8 cellular contexts compared by ENCODE assay signal in the genomic region with DNA sequence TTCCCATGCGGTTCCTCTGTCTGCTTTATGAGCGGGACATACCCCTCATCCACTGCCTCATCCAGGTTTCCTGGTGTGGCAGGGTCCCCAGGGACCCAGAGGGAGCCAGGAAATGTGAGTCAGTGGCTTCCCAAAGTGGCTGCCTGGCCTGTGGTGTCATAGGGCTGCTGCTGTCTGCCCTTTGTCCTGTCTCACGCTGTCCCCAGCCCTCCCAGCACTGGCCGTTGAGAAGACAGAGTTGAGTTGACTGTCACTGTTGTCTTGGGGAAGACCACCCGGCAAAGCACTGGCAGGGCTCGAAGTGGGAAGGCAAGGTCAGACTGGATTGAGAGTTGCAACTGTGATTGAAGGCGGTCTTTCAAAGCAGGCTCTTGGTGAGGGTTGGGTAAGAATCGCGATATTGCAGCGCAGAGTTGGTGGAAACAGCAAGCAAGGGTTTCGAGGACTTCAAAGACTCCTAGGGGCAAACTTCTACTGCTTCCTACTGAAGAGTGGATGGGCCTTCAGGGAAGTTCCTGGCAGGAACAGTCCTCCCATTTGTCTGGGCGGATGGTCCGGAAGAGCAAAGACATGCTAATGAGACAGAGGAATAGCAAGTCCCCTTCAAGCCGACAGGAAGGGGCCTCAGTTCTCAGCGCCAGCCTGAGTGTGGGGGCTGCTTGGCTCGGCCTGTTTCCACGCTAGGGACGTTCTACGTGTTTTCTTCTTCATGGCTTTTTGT. TPM values are rescaled to one million over a fixed set of nuclear protein-coding genes. Genes with fewer than 3 reads are reported as not detected.
A peak's percentile ranks its signal among the peaks of the same experiment; 100 is the strongest.
DNase-seq lines count a peak whose midpoint lies in the region; ATAC-seq, FAIRE-seq and TF ChIP-seq lines count a peak whose summit lies in the region.

No MANE protein-coding gene starts in this region.

- peak overlapping the region; percentile 62 to 79 for H3K9ac ChIP-seq in K562 (ENCODE audit: insufficient read depth in 1 of 2, low read depth in 2 of 2, low read length in 2 of 2)

- 79% methylated on average over 19 of the region's 19 CpGs for WGBS in K562 (ENCODE audit: insufficient coverage, low coverage, missing lambda C conversion rate)

- H3K4me1 ChIP-seq in HEK293 (ENCODE audit: control insufficient read depth, insufficient read depth, low read length), result peaks cover 26% of the 10 kb centered on the region
- H3K4me1 ChIP-seq in K562 (replicated peaks in 1 of 2; ENCODE audit: control insufficient read depth in 2 of 2, insufficient read depth in 2 of 2, low read length in 2 of 2), result peaks cover 28 to 31% of the 10 kb centered on the region in 2 experiments
- H3K4me1 ChIP-seq in naive thymus-derived CD4-positive, alpha-beta T cell (ENCODE audit: control insufficient read depth in 2 of 2, insufficient read depth in 2 of 2, low read length in 2 of 2), result no peaks in the 10 kb centered on the region

- H3K27ac ChIP-seq in HEK293 (ENCODE audit: extremely low read depth, low read depth, low read length) (peak overlapping the region; percentile 22; the same call in 1 of the 2 replicates), K562 (ENCODE audit: extremely low read depth, low read depth, low read length) (peak overlapping the region; percentile 74; the same call in 2 of the 3 replicates)
- H3K27ac ChIP-seq in naive thymus-derived CD4-positive, alpha-beta T cell (ENCODE audit: low read depth, low read length), result no peak overlapping the region

- BruUV-seq in K562 (replicated peaks; lab: Mats Ljungman, UMichigan), result no TSS peak

- H3K27me3 Mint-ChIP-seq in naive thymus-derived CD4-positive, alpha-beta T cell, result peaks cover 26 to 56% (median 29%) of the 10 kb centered on the region in 5 donors

- no peak for FAIRE-seq in K562 (lab: Jason Lieb, UNC)

- no peak overlapping the region for H3K27ac Mint-ChIP-seq in naive thymus-derived CD4-positive, alpha-beta T cell

- peak overlapping the region; percentile 80 for H2AFZ ChIP-seq in K562 (ENCODE audit: low read depth, low read length)

- no peaks in the 10 kb centered on the region for H3K9me3 Mint-ChIP-seq in naive thymus-derived CD4-positive, alpha-beta T cell

- H3K4me2 ChIP-seq in K562 (ENCODE audit: insufficient read depth, low read length), result peak overlapping the region; percentile 65

- no peaks in the 10 kb centered on the region for H3K4me1 Mint-ChIP-seq in naive thymus-derived CD4-positive, alpha-beta T cell

- H3K36me3 Mint-ChIP-seq in naive thymus-derived CD4-positive, alpha-beta T cell, result no peaks in the 10 kb centered on the region

- POLR2A ChIA-PET in HEK293 (lab: Yijun Ruan, JAX), result no interaction called here
- POLR2A ChIA-PET in K562 (lab: Yijun Ruan, JAX), result interaction anchor here (0.7 to 1.7 kb wide), 6 partner anchors 8 to 989 kb away, joined by 3 to 9 read pairs (median 4); no protein-coding TSS in a partner anchor
- POLR2A ChIA-PET in naive thymus-derived CD4-positive, alpha-beta T cell (lab: Charles Lee), result no interaction called here

- H3K79me2 ChIP-seq in K562 (ENCODE audit: control insufficient read depth, insufficient read depth, low read length), result peaks cover 31% of the 10 kb centered on the region

- no peak overlapping the region for H3K4me3 Mint-ChIP-seq in naive thymus-derived CD4-positive, alpha-beta T cell

- CTCF ChIA-PET in HEK293 (lab: Yijun Ruan, JAX) (interaction anchor here (0.9 kb wide), 1 partner anchor 130 kb away, joined by 3 read pairs; no protein-coding TSS in a partner anchor), K562 (lab: Yijun Ruan, JAX; ENCODE audit: low intra/inter-chr PET ratio) (no interaction called here)
- CTCF ChIA-PET in naive thymus-derived CD4-positive, alpha-beta T cell (lab: Charles Lee), result no interaction called here

- H3K9me1 ChIP-seq in K562 (ENCODE audit: control insufficient read depth, insufficient read depth, low read length), result no peaks in the 10 kb centered on the region

- TF ChIP-seq POLR2A in K562 (conservative IDR thresholded peaks at IDR 0.05), result no peak

- TF ChIP-seq EP300 in K562 (IDR thresholded peaks at IDR 0.05; ENCODE audit: low read length), result no peak

- in situ Hi-C loops in K562 (cut with MboI), result no loop called here

- DNase-seq in K562 (ENCODE audit: extremely low read depth in 1 of 4, low spot score in 3 of 4) (peak in 1 of 4 experiments; percentile 34), stromal cell of bone marrow (ENCODE audit: low read depth) (peak; percentile 43)
- no peak for DNase-seq in naive thymus-derived CD4-positive, alpha-beta T cell

- no peaks in the 10 kb centered on the region; the same call in 1 of the 2 replicates for H3K9me3 ChIP-seq in HEK293 (ENCODE audit: control insufficient read depth, insufficient read depth, low read depth, low read length)
- H3K9me3 ChIP-seq in K562 (replicated peaks; ENCODE audit: control insufficient read depth, insufficient read depth, low read depth, low read length), result no peaks in the 10 kb centered on the region
- H3K9me3 ChIP-seq in iPS-18c (ENCODE audit: control insufficient read depth, insufficient read depth, low read length), result no peaks in the 10 kb centered on the region
- H3K9me3 ChIP-seq in naive thymus-derived CD4-positive, alpha-beta T cell (ENCODE audit: control insufficient read depth in 2 of 3, low read length in 3 of 3), result no peaks in the 10 kb centered on the region

- H3K36me3 ChIP-seq in HEK293 (ENCODE audit: control insufficient read depth in 2 of 2, insufficient read depth in 1 of 2, low read length in 2 of 2) (no peaks in the 10 kb centered on the region), K562 (ENCODE audit: control insufficient read depth, insufficient read depth, low read length) (no peaks in the 10 kb centered on the region)
- no peaks in the 10 kb centered on the region for H3K36me3 ChIP-seq in naive thymus-derived CD4-positive, alpha-beta T cell (ENCODE audit: control insufficient read depth in 2 of 3, insufficient read depth in 3 of 3, low read length in 3 of 3)

- intact Hi-C loops in K562 (cut with micrococcal nuclease), result no loop called here
- intact Hi-C loops in naive thymus-derived CD4-positive, alpha-beta T cell (cut with micrococcal nuclease), result no loop called here

- no peak overlapping the region for H3K4me3 ChIP-seq in HEK293 (ENCODE audit: low read depth, low read length)
- H3K4me3 ChIP-seq in K562, result no peak overlapping the region
- peak overlapping the region; percentile 9; the same call in 1 of the 2 replicates for H3K4me3 ChIP-seq in iPS-18c (ENCODE audit: insufficient read depth, low read depth, low read length)
- no peak overlapping the region for H3K4me3 ChIP-seq in naive thymus-derived CD4-positive, alpha-beta T cell (ENCODE audit: low read length)

- TF ChIP-seq CTCF in HEK293 (tag by site-specific recombination; IDR thresholded peaks at IDR 0.05), result no peak
- no peak for TF ChIP-seq CTCF in K562 (IDR thresholded peaks at IDR 0.05 in 2 of 3, conservative IDR thresholded peaks at IDR 0.05 in 1 of 3; ENCODE audit: insufficient read depth in 2 of 3, low read depth in 1 of 3, low read length in 3 of 3)

- ATAC-seq in K562 (peak; percentile 27), GM21423 (IDR thresholded peaks at IDR 0.05; ENCODE audit: unreplicated experiment) (no peak), HG02678 (IDR thresholded peaks at IDR 0.05; ENCODE audit: unreplicated experiment) (no peak), GM18909 (IDR thresholded peaks at IDR 0.05; ENCODE audit: poor library complexity, unreplicated experiment) (no peak)
- ATAC-seq in naive thymus-derived CD4-positive, alpha-beta T cell, result no peak

- no peaks in the 10 kb centered on the region for H3K27me3 ChIP-seq in K562 (ENCODE audit: control insufficient read depth in 2 of 2, insufficient read depth in 2 of 2, low read length in 2 of 2)
- H3K27me3 ChIP-seq in naive thymus-derived CD4-positive, alpha-beta T cell (ENCODE audit: control insufficient read depth in 2 of 2, insufficient read depth in 2 of 2, low read length in 2 of 2), result no peaks in the 10 kb centered on the region

- TF ChIP-seq RAD21 in K562 (CRISPR knock-in tag; conservative IDR thresholded peaks at IDR 0.05 in 1 of 2, IDR thresholded peaks at IDR 0.05 in 1 of 2), result no peak

- no peaks in the 10 kb centered on the region for H4K20me1 ChIP-seq in K562 (replicated peaks; ENCODE audit: control insufficient read depth, insufficient read depth, low read length)

TF ChIP-seq in HEK293, 187 proteins besides CTCF, POLR2A, EP300 and RAD21:
- TF ChIP-seq ZIC2 (tag by site-specific recombination; IDR thresholded peaks at IDR 0.05) (peak; percentile 67), KLF10 (tag by site-specific recombination; IDR thresholded peaks at IDR 0.05) (no peak), ZNF341 (tag by site-specific recombination; IDR thresholded peaks at IDR 0.05; ENCODE audit: low read depth) (peak; percentile 57)
TF ChIP-seq in HEK293: peak in this region for 2.

TF ChIP-seq in K562, 482 proteins besides CTCF, POLR2A, EP300 and RAD21 (continues in another document):
- no peak for TF ChIP-seq KLF6 (CRISPR knock-in tag; IDR thresholded peaks at IDR 0.05; ENCODE audit: borderline replicate concordance)
- TF ChIP-seq NR2C1 (IDR thresholded peaks at IDR 0.05), result no peak
- peak; percentile 29; the same call in 1 of the 2 replicates for TF ChIP-seq NR2C1 (tag; IDR thresholded peaks at IDR 0.05)

RNA-seq across cellular contexts. Expression of gene RAB31, which starts 33.9 kb away (rescaled TPM):
- 62.1 and 65.0 TPM in 2 replicates for total RNA-seq in K562 (2011; cell fraction: chromatin; rRNA removed; ENCODE audit: low replicate concordance)
- 26.5 and 31.9 TPM in 2 replicates for total RNA-seq in K562 (2011; cell fraction: nucleolus; rRNA removed)
- 43.2 and 112 TPM in 2 replicates for total RNA-seq in K562 (2011; cell fraction: nucleoplasm; rRNA removed)
- total RNA-seq in K562 (2014; rRNA removed), result 34.9 and 43.1 TPM in 2 replicates
- 44.1 and 51.7 TPM in 2 replicates for total RNA-seq in K562 (2014; rRNA removed; fragmentation: Illumina TruSeq; extraction: Trizol)
- 36.8 and 41.3 TPM in 2 replicates for total RNA-seq in K562 (2015; rRNA removed; fragmentation: Illumina TruSeq; extraction: Trizol)
- 57.7 and 66.1 TPM in 2 replicates for total RNA-seq in K562 (2021)
- 32.8 and 70.4 TPM in 2 replicates for polyA plus RNA-seq in K562 (2011; rRNA removed)
- polyA plus RNA-seq in K562 (2011; cell fraction: cytosol; rRNA removed), result 26.1 and 28.8 TPM in 2 replicates
- 33.7 and 65.3 TPM in 2 replicates for polyA plus RNA-seq in K562 (2011; cell fraction: nucleus; rRNA removed)
- 37.3 and 45.1 TPM in 2 replicates for polyA plus RNA-seq in K562 (2012)
- 47.9 and 50.9 TPM in 2 replicates for polyA plus RNA-seq in K562 (2014; fragmentation: Illumina TruSeq; extraction: Trizol)
- 10 to 100 TPM; 20.7 to 25.6 TPM for polyA plus RNA-seq in K562 (2014; fragmentation: Nextera tagmentation; extraction: Ambion mirVana)
- polyA plus RNA-seq in K562 (2014; rRNA removed), result 25.6 and 29.0 TPM in 2 replicates
- polyA minus RNA-seq in K562 (2011; rRNA and poly(A)+ RNA removed), result 89.7 and 166 TPM in 2 replicates
- polyA minus RNA-seq in K562 (2011; cell fraction: cytosol; rRNA and poly(A)+ RNA removed), result 27.4 and 41.0 TPM in 2 replicates
- polyA minus RNA-seq in K562 (2011; cell fraction: nucleus; rRNA and poly(A)+ RNA removed), result 32.4 and 49.9 TPM in 2 replicates
- total RNA-seq in naive thymus-derived CD4-positive, alpha-beta T cell, result 10 to 100 TPM in 1 of 5 experiments, 1 to 10 TPM in 4; 1.1 to 48.6 (median 2.3) TPM
- polyA plus RNA-seq in naive thymus-derived CD4-positive, alpha-beta T cell, result under 1 TPM; 0.41 to 0.76 TPM

Comparison
In these comparisons a context has a peak if more than half of its experiments do, and no peak if none do; other contexts are left out.
1. Of the 44 proteins assayed by ChIP-seq in both K562 and HEK293: peak only in K562: ZNF175 and ZNF311; only in HEK293: none; in both: none; in neither: 42.